Comparison of ENCODE assay signal across 8 cellular contexts in genomic region chr9:123196124-123196523, GRCh38.
"Had no signal": no experiment of that assay in that cellular context is flagged by ENCODE, and none has a peak within 500 bp of the region (broad histone marks: within the 10 kb centered on the region; RNA-seq: fewer than 3 reads in every experiment).

No MANE protein-coding gene starts in this region.

- H3K9ac ChIP-seq: GM23248 had no signal

- ATAC-seq: K562 had no signal

- DNase-seq: GM23248, GOT3, H9, HCEC 1CT, IMR-90, KG1 had no signal

- H3K4me3 ChIP-seq: GM23248, K562 had no signal

- FAIRE-seq: K562 had no signal

- H3K27ac ChIP-seq: GM23248, HL-60 had no signal

- H2AFZ ChIP-seq: GM23248 had no signal
